In the genomic region with DNA sequence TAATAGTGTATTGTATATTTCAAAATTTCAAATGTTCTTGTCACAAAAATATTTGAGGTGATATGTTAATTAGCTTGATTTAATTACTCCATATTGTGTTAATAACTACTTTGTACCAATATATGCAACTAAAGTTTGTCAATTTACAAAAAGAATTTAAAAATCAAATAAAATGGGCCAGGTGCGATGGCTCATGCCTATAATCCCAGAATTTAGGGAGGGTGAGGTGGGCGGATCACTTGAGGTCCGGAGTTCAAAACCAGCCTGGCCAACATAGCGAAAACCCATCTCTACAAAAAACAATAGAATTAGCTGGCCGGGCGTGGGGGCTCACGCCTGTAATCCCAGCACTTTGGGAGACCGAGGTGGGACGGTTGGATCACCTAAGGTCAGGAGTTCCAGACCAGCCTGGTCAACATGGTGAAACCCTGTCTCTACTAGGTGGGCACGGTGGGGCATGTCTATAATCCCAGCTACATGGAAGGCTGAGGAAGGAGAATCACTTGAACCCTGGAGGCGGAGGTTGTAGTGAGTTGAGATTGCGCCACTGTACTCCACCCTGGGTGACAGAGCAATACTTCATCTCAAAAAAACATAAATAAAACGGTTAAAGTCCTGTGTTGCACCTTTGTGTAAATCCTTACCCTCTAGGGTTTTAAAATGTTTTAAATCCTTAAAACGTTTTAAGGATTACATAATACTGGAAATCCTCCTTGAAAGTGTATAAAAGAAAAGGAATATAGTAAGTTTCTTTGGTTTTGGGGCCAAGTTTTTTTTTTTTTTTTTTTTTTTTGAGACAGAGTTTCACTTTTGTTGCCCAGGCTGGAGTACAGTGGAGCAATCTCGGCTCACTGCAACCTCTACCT, we compare ENCODE assay signal across 1 cellular context.
TF ChIP-seq lines count a peak whose summit lies in the region.

No MANE protein-coding gene starts in this region.

TF ChIP-seq in endothelial cell of umbilical vein, 7 proteins besides CTCF, POLR2A, EP300 and RAD21 (continued from another document):
- TF ChIP-seq EZH2 (IDR thresholded peaks at IDR 0.05; ENCODE audit: borderline replicate concordance, low read depth, low read length, severe bottlenecking) (no peak), MYC (IDR thresholded peaks at IDR 0.05; ENCODE audit: low read depth, low read length) (no peak)
- TF ChIP-seq, protein P1, sequence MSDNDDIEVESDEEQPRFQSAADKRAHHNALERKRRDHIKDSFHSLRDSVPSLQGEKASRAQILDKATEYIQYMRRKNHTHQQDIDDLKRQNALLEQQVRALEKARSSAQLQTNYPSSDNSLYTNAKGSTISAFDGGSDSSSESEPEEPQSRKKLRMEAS (IDR thresholded peaks at IDR 0.05; ENCODE audit: insufficient read depth, insufficient read length) = no peak
